1 cellular context compared by ENCODE assay signal in the genomic region with DNA sequence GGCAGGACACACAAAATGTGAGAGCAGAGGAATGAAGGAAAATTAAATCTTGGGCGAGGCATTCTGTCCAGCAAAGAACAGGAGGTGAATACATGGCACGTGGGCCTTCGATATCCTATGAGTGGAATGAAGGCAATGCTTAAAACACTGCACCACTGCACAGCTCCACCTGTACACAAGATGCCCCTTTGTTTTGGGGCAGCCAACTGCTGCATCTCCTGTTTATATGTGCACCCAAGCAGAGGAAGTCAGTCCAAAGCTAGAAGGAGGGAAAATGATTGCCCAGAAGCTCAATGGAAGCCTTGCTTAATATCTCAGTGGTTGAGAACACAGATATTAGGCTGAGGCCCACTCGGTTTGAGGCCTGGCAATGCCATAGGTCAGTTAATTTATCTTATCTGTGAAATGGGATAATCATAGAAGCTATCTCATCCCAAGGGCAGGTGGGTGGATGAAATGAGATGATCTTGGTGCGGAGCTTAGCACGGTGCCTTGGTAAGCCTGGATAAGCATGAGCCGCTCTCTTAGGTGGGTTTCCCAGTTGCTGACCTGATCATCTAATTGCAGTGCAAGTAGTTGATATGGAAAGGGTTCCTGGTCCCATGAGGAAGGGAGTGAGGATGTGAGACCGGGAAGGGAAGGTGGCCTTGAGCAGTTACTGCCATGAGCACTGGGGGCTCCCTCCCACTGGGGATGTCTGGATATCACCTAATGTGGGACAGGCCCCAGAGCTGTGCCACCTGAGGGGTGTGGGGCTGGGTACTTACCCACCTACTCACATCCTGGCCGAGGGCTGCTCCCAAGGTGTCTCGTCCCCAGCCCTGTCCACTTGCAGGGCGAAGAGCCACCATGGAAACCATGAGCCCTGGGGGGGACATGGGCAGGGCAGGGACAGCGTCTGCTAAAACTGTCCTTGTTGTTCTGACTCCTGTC.
TF ChIP-seq lines count a peak whose summit lies in the region.

No MANE protein-coding gene starts in this region.

TF ChIP-seq in IMR-90, 13 proteins besides CTCF, POLR2A, EP300 and RAD21:
- TF ChIP-seq CHD1 (IDR thresholded peaks at IDR 0.05; ENCODE audit: low read depth, low read length), result no peak
- TF ChIP-seq CEBPB (IDR thresholded peaks at IDR 0.05; ENCODE audit: low read depth, low read length), result no peak
- TF ChIP-seq NFE2L2 (IDR thresholded peaks at IDR 0.05; ENCODE audit: low read depth, low read length), result no peak
- TF ChIP-seq FOS (IDR thresholded peaks at IDR 0.05; ENCODE audit: low read depth, low read length), result no peak
- TF ChIP-seq MAFK (IDR thresholded peaks at IDR 0.05; ENCODE audit: low read depth, low read length), result no peak
- no peak for TF ChIP-seq RCOR1 (IDR thresholded peaks at IDR 0.05; ENCODE audit: insufficient replicate concordance, low read length)
- no peak for TF ChIP-seq RFX5 (IDR thresholded peaks at IDR 0.05; ENCODE audit: low read depth, low read length)
- no peak for TF ChIP-seq SMC3 (IDR thresholded peaks at IDR 0.05; ENCODE audit: low read depth, low read length)
- no peak for TF ChIP-seq MAZ (IDR thresholded peaks at IDR 0.05; ENCODE audit: borderline replicate concordance, low read depth, low read length)
- no peak for TF ChIP-seq BHLHE40 (IDR thresholded peaks at IDR 0.05; ENCODE audit: low read depth, low read length)
- TF ChIP-seq, protein P1, sequence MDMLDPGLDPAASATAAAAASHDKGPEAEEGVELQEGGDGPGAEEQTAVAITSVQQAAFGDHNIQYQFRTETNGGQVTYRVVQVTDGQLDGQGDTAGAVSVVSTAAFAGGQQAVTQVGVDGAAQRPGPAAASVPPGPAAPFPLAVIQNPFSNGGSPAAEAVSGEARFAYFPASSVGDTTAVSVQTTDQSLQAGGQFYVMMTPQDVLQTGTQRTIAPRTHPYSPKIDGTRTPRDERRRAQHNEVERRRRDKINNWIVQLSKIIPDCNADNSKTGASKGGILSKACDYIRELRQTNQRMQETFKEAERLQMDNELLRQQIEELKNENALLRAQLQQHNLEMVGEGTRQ (IDR thresholded peaks at IDR 0.05; ENCODE audit: low read depth, low read length), result no peak
- no peak for TF ChIP-seq MXI1 (IDR thresholded peaks at IDR 0.05; ENCODE audit: borderline replicate concordance, low read depth, low read length)
- TF ChIP-seq, protein P2, sequence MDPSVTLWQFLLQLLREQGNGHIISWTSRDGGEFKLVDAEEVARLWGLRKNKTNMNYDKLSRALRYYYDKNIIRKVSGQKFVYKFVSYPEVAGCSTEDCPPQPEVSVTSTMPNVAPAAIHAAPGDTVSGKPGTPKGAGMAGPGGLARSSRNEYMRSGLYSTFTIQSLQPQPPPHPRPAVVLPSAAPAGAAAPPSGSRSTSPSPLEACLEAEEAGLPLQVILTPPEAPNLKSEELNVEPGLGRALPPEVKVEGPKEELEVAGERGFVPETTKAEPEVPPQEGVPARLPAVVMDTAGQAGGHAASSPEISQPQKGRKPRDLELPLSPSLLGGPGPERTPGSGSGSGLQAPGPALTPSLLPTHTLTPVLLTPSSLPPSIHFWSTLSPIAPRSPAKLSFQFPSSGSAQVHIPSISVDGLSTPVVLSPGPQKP (IDR thresholded peaks at IDR 0.05; ENCODE audit: borderline replicate concordance, low read depth, low read length), result no peak
